In the genomic region with DNA sequence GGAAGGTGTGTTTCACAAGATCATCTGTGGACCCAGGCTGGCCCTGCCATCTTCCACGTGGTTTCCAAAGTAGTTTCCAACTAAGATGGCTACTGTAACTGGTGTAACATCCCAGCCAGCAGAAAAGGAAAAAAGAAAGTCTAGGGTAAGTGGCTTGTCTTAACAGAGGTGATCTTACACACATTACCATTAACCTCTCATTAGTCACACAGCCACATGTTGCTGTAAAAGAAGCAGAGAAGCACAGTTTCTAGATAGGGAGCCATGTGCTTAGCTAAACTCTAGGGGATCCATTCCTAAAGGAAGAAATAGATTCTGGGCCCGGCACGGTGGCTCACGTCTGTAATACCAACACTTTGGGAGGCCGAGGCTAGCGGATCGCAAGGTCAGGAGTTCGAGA, we compare ENCODE assay signal across 20 cellular contexts. TPM values are rescaled to one million over a fixed set of nuclear protein-coding genes. Genes with fewer than 3 reads are reported as not detected.
DNase-seq lines count a peak whose midpoint lies in the region; ATAC-seq and TF ChIP-seq lines count a peak whose summit lies in the region.
"Had no signal": no experiment of that assay in that cellular context is flagged by ENCODE, and none has a peak within 500 bp of the region (broad histone marks: within the 10 kb centered on the region; RNA-seq: fewer than 3 reads in every experiment).

No MANE protein-coding gene starts in this region.

- H3K27ac ChIP-seq in fibroblast of lung (ENCODE audit: insufficient read depth, low read length), result no peak overlapping the region
- no peak overlapping the region for H3K27ac ChIP-seq in PC-9
- H3K27ac ChIP-seq in WERI-Rb-1, result no peak overlapping the region
- H3K27ac ChIP-seq: KMS-11, Peyer's patch had no signal

- BruUV-seq in PC-9 (replicated peaks; lab: Mats Ljungman, UMichigan), result no TSS peak

- no peak for ATAC-seq in HG02759 (IDR thresholded peaks at IDR 0.05; ENCODE audit: unreplicated experiment)
- ATAC-seq: CD8-positive, alpha-beta T cell; Right ventricle myocardium inferior had no signal

- H3K9ac ChIP-seq in fibroblast of lung (ENCODE audit: insufficient read depth, low read length), result no peak overlapping the region
- H3K9ac ChIP-seq: KMS-11 had no signal

- no peaks in the 10 kb centered on the region for H3K36me3 ChIP-seq in fibroblast of lung (ENCODE audit: control insufficient read depth, insufficient read depth, low read length)
- H3K36me3 ChIP-seq in PC-9 (ENCODE audit: low read depth), result no peaks in the 10 kb centered on the region
- H3K36me3 ChIP-seq in WERI-Rb-1, result no peaks in the 10 kb centered on the region
- H3K36me3 ChIP-seq: Peyer's patch had no signal

- intact Hi-C loops in PC-9 (cut with micrococcal nuclease; ENCODE audit: unreplicated experiment), result no loop called here

- DNase-seq in ELR (ENCODE audit: low read depth), result peak; percentile 23
- peak; percentile 41 for DNase-seq in LHCN-M2 (ENCODE audit: low read depth)
- DNase-seq in fibroblast of lung (ENCODE audit: low read depth in 2 of 2), result peak in 1 of 2 donors; percentile 9
- DNase-seq in renal cortical epithelial cell (ENCODE audit: low read depth), result peak; percentile 57
- no peak for DNase-seq in PC-9
- DNase-seq in WERI-Rb-1, result no peak
- DNase-seq: AML-193; C1 segment of cervical spinal cord; CD8-positive, alpha-beta T cell; GF-D8; H7; NCI-H1694; NCI-H2081; NCI-H2171 treated with DMSO at 0.1 percent for 48 hours; NCI-H524 treated with DMSO at 0.1 percent for 48 hours; NCI-H82; Peyer's patch had no signal

- no peaks in the 10 kb centered on the region for H3K79me2 ChIP-seq in fibroblast of lung (ENCODE audit: control insufficient read depth, insufficient read depth, low read length)
- no peaks in the 10 kb centered on the region for H3K79me2 ChIP-seq in PC-9 (ENCODE audit: low read depth)

- POLR2A ChIA-PET in PC-9 (lab: Charles Lee; ENCODE audit: unreplicated experiment), result no interaction called here

- CTCF ChIA-PET in PC-9 (lab: Charles Lee), result no interaction called here

- peak overlapping the region; percentile 11 for H2AFZ ChIP-seq in fibroblast of lung (ENCODE audit: low read length)
- H2AFZ ChIP-seq in PC-9, result no peak overlapping the region

- H3K4me1 ChIP-seq in fibroblast of lung (ENCODE audit: control insufficient read depth, extremely low read depth, insufficient read depth, low read length) (peaks cover 6% of the 10 kb centered on the region), PC-9 (replicated peaks; ENCODE audit: insufficient read depth) (no peaks in the 10 kb centered on the region)
- H3K4me1 ChIP-seq: Peyer's patch had no signal

- TF ChIP-seq CTCF in fibroblast of lung (conservative IDR thresholded peaks at IDR 0.05 in 1 of 2, IDR thresholded peaks at IDR 0.05 in 1 of 2; ENCODE audit: low read depth in 1 of 2, low read length in 2 of 2) (no peak), PC-9 (conservative IDR thresholded peaks at IDR 0.05) (no peak), WERI-Rb-1 (IDR thresholded peaks at IDR 0.05; ENCODE audit: low read depth, low read length) (no peak)

- no peak overlapping the region for H3K4me2 ChIP-seq in fibroblast of lung (ENCODE audit: extremely low read depth, insufficient read depth, low read length)
- H3K4me2 ChIP-seq in PC-9, result no peak overlapping the region
- H3K4me2 ChIP-seq: KMS-11 had no signal

- H3K9me3 ChIP-seq in fibroblast of lung (ENCODE audit: control insufficient read depth, insufficient read depth, low read depth, low read length), result no peaks in the 10 kb centered on the region
- H3K9me3 ChIP-seq in PC-9 (ENCODE audit: insufficient read depth, low read depth), result no peaks in the 10 kb centered on the region
- no peaks in the 10 kb centered on the region for H3K9me3 ChIP-seq in WERI-Rb-1 (ENCODE audit: severe bottlenecking)
- H3K9me3 ChIP-seq: Peyer's patch had no signal

- H3K4me3 ChIP-seq in fibroblast of lung (replicated peaks in 1 of 4; ENCODE audit: control extremely low read depth in 1 of 4, insufficient read depth in 1 of 4, low read depth in 3 of 4, low read length in 4 of 4) (no peak overlapping the region), PC-9 (no peak overlapping the region), WERI-Rb-1 (ENCODE audit: low read depth, low read length) (no peak overlapping the region)
- H3K4me3 ChIP-seq: Peyer's patch had no signal

- no peaks in the 10 kb centered on the region for H3K9me2 ChIP-seq in PC-9 (ENCODE audit: insufficient read depth)

- H4K20me1 ChIP-seq in fibroblast of lung (ENCODE audit: control insufficient read depth, extremely low read depth, insufficient read depth, low read length), result no peaks in the 10 kb centered on the region
- H4K20me1 ChIP-seq in PC-9 (ENCODE audit: insufficient read depth), result no peaks in the 10 kb centered on the region

- H3K27me3 ChIP-seq in fibroblast of lung (ENCODE audit: control insufficient read depth, insufficient read depth, low read length) (no peaks in the 10 kb centered on the region), PC-9 (ENCODE audit: insufficient read depth, low read depth) (no peaks in the 10 kb centered on the region), WERI-Rb-1 (ENCODE audit: insufficient read depth, low read depth, severe bottlenecking) (no peaks in the 10 kb centered on the region)
- H3K27me3 ChIP-seq: Peyer's patch had no signal

- H3F3A ChIP-seq in PC-9 (ENCODE audit: insufficient read depth, low read depth), result no peaks in the 10 kb centered on the region

RNA-seq across cellular contexts. Expression of a gene that starts 54.3 kb away (rescaled TPM):
- 5.1 and 5.3 TPM in 2 replicates for total RNA-seq in LHCN-M2 (2014; rRNA removed)
- 3.1 TPM for polyA plus RNA-seq in LHCN-M2 (2012)
- 3.9 and 6.6 TPM in 2 replicates for total RNA-seq in fibroblast of lung
- 4.7 and 5.6 TPM in 2 replicates for polyA plus RNA-seq in fibroblast of lung
- polyA plus RNA-seq in fibroblast of lung (2012), result 3.1 and 3.8 TPM in 2 replicates
- 4.9 and 5.6 TPM in 2 replicates for polyA minus RNA-seq in fibroblast of lung (ENCODE audit: low replicate concordance)
- 2.1 and 3.9 TPM in 2 replicates for total RNA-seq in renal cortical epithelial cell
- 4.6 and 4.7 TPM in 2 replicates for total RNA-seq in PC-9 (2021)

Comparison
In these comparisons a context has a peak if more than half of its experiments do, and no peak if none do; other contexts are left out.
1. DNase-seq: peak in ELR (single experiment), LHCN-M2 (single experiment) and renal cortical epithelial cell (single experiment); none in PC-9 (0 of 2) and WERI-Rb-1 (single experiment).